In the genomic region with DNA sequence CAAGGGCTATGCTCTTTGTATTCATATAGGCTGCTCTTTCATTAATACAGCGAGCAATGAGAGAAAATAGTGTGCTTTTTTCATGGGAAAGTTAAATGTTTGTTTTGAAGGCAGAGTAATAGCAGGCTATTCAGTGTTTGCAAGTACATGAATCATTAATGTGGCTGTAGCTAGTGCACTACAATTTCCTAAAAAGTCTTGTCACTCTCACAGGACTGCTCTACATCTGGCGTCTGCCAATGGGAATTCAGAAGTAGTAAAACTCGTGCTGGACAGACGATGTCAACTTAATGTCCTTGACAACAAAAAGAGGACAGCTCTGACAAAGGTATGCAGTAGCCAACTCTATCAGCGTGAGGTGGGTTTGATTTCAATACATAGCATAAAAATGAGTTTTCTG, we compare ENCODE assay signal across 4 cellular contexts.
A peak's percentile ranks its signal among the peaks of the same experiment; 100 is the strongest.
DNase-seq lines count a peak whose midpoint lies in the region; TF ChIP-seq lines count a peak whose summit lies in the region.
"Not testable (repeated sequence)": the region's sequence is repeated elsewhere in the genome, so short reads cannot be mapped to it uniquely, and the experiment has no call there.

No MANE protein-coding gene starts in this region.

- not testable (repeated sequence) for H3K4me3 ChIP-seq in fibroblast of pulmonary artery (replicated peaks; ENCODE audit: low read depth, low read length)

- DNase-seq in NCI-H69 (lab: John Stamatoyannopoulos, UW) (peak; percentile 22), dermis microvascular lymphatic vessel endothelial cell (ENCODE audit: low read depth in 2 of 2) (peak; percentile 79 to 85), fibroblast of pulmonary artery (ENCODE audit: low read depth) (peak; percentile 9), lung microvascular endothelial cell (ENCODE audit: low read depth in 2 of 2) (peak; percentile 75 to 84)

- not testable (repeated sequence) for TF ChIP-seq CTCF in fibroblast of pulmonary artery (IDR thresholded peaks at IDR 0.05; ENCODE audit: low read length, missing control alignments)

Comparison
In these comparisons a context has a peak if more than half of its experiments do, and no peak if none do; other contexts are left out.
1. DNase-seq: peak in every context shown above with its lines; median percentile 82 in dermis microvascular lymphatic vessel endothelial cell; 80 in lung microvascular endothelial cell; 22 in NCI-H69; 9 in fibroblast of pulmonary artery.